In the genomic region with DNA sequence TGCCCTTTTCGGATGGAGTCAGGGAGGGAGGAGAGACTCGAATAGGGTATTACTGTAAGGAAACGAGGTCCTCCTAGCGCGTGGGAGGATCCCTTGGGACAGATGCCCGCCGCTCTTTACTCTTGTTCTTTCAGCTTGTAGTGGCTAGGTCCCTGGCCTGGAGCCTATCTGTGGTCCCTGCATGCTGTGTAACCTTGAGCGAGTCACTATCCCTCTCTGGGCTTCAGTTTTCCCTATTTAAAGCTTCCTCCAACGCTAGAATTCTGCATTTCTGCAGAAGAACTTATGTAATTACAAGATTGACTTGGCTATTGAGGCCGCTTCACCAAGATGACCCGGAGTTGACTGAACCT, we compare ENCODE assay signal across 8 cellular contexts. TPM values are rescaled to one million over a fixed set of nuclear protein-coding genes. Genes with fewer than 3 reads are reported as not detected.
DNase-seq lines count a peak whose midpoint lies in the region; ATAC-seq, FAIRE-seq and TF ChIP-seq lines count a peak whose summit lies in the region.

No MANE protein-coding gene starts in this region.

- H3K9ac ChIP-seq in ES-I3 (ENCODE audit: low read depth, low read length) (peak overlapping the region; percentile 76), astrocyte (ENCODE audit: low read length) (peak overlapping the region; percentile 98)

- H3K27ac ChIP-seq in astrocyte (ENCODE audit: low read depth, low read length) (peak overlapping the region; percentile 94), lung (ENCODE audit: low read depth in 1 of 2, low read length in 1 of 2) (peak overlapping the region; percentile 84 to 88)

- H3K4me2 ChIP-seq in astrocyte (ENCODE audit: low read length): peak overlapping the region; percentile 92

- H3K4me3 ChIP-seq in astrocyte (ENCODE audit: insufficient read depth, low read depth, low read length): peak overlapping the region; percentile 97
- peak overlapping the region; percentile 75 for H3K4me3 ChIP-seq in lung

- H3K27me3 ChIP-seq in astrocyte (ENCODE audit: insufficient read depth, low read length) (no peaks in the 10 kb centered on the region), lung (ENCODE audit: control insufficient read depth, insufficient read depth) (no peaks in the 10 kb centered on the region)

- no peaks in the 10 kb centered on the region for H3K9me3 Mint-ChIP-seq in astrocyte (ENCODE audit: unreplicated experiment)

- H3K4me1 ChIP-seq in ES-I3 (ENCODE audit: insufficient read depth, low read length) (peaks cover 7% of the 10 kb centered on the region; the same call in 1 of the 2 replicates), astrocyte (ENCODE audit: insufficient read depth, low read length) (peaks cover 11% of the 10 kb centered on the region), lung (ENCODE audit: control insufficient read depth in 2 of 2, insufficient read depth in 2 of 2, low read length in 2 of 2) (peaks cover 3 to 5% of the 10 kb centered on the region in 2 donors)

- no peaks in the 10 kb centered on the region for H3K36me3 Mint-ChIP-seq in astrocyte (ENCODE audit: low read depth, unreplicated experiment)

- no peak for DNase-seq in astrocyte (ENCODE audit: low read depth)
- no peak for DNase-seq in lung (ENCODE audit: low spot score)
- DNase-seq in NCI-H226: no peak
- no peak for DNase-seq in occipital lobe (lab: John Stamatoyannopoulos, UW)
- no peak for DNase-seq in NK-92 (lab: John Stamatoyannopoulos, UW; ENCODE audit: unreplicated experiment)
- no peak for DNase-seq in NCI-H524 (lab: John Stamatoyannopoulos, UW)

- FAIRE-seq in astrocyte (lab: Jason Lieb, UNC): no peak

- peaks cover 11% of the 10 kb centered on the region for H3K4me1 Mint-ChIP-seq in astrocyte (ENCODE audit: low read depth, unreplicated experiment)

- H3K27me3 Mint-ChIP-seq in astrocyte (ENCODE audit: low read depth, unreplicated experiment): no peaks in the 10 kb centered on the region

- H3K9me3 ChIP-seq in ES-I3 (ENCODE audit: control insufficient read depth, insufficient read depth, low read length) (no peaks in the 10 kb centered on the region), astrocyte (ENCODE audit: insufficient read depth, low read depth, low read length) (no peaks in the 10 kb centered on the region), lung (ENCODE audit: control insufficient read depth in 2 of 2, insufficient read depth in 1 of 2, low read length in 1 of 2) (no peaks in the 10 kb centered on the region)

- ATAC-seq in HG02973 (IDR thresholded peaks at IDR 0.05; ENCODE audit: unreplicated experiment): peak; percentile 0
- no peak for ATAC-seq in lung (ENCODE audit: insufficient read depth, low FRiP score)

- TF ChIP-seq CTCF in astrocyte (IDR thresholded peaks at IDR 0.05; ENCODE audit: insufficient read depth, low read depth, low read length): no peak
- no peak for TF ChIP-seq CTCF in lung (IDR thresholded peaks at IDR 0.05; ENCODE audit: control extremely low read depth, extremely low read depth)

- peak overlapping the region; percentile 70 for H2AFZ ChIP-seq in astrocyte (ENCODE audit: low read depth, low read length)

- peak overlapping the region; percentile 63 for H3K27ac Mint-ChIP-seq in astrocyte (ENCODE audit: unreplicated experiment)

- peak overlapping the region; percentile 92 for H3K4me3 Mint-ChIP-seq in astrocyte (ENCODE audit: unreplicated experiment)

- WGBS in lung, 2 donors: 6% methylated on average over 11 of the region's 11 CpGs

- H4K20me1 ChIP-seq in astrocyte (ENCODE audit: insufficient read depth, low read length): peaks cover 7% of the 10 kb centered on the region

- H3K79me2 ChIP-seq in astrocyte (ENCODE audit: insufficient read depth, low read length): peaks cover 55% of the 10 kb centered on the region

- H3K36me3 ChIP-seq in ES-I3 (ENCODE audit: insufficient read depth, low read length): no peaks in the 10 kb centered on the region
- H3K36me3 ChIP-seq in astrocyte (ENCODE audit: insufficient read depth, low read length): no peaks in the 10 kb centered on the region
- H3K36me3 ChIP-seq in lung (ENCODE audit: control insufficient read depth in 2 of 2, insufficient read depth in 2 of 2, low read length in 2 of 2): no peaks in the 10 kb centered on the region

RNA-seq across cellular contexts. Expression of a gene that starts 0.7 kb away (rescaled TPM):
- total RNA-seq in astrocyte (31.5 and 40.2 TPM in 2 replicates), lung (10 to 100 TPM; 28.6 to 42.4 TPM), occipital lobe (53.0 TPM)
- polyA plus RNA-seq in lung: 10 to 100 TPM; 12.6 to 14.4 TPM

RNA-seq across cellular contexts. Expression of a gene that starts 0.9 kb away (rescaled TPM):
- total RNA-seq in astrocyte (6.9 and 7.7 TPM in 2 replicates), lung (10 to 100 TPM; 24.8 to 61.1 TPM), occipital lobe (34.9 TPM)
- 1 to 10 TPM; 4.4 to 6.3 TPM for polyA plus RNA-seq in lung
